ENCODE assay signal across 31 cellular contexts in the genomic region with DNA sequence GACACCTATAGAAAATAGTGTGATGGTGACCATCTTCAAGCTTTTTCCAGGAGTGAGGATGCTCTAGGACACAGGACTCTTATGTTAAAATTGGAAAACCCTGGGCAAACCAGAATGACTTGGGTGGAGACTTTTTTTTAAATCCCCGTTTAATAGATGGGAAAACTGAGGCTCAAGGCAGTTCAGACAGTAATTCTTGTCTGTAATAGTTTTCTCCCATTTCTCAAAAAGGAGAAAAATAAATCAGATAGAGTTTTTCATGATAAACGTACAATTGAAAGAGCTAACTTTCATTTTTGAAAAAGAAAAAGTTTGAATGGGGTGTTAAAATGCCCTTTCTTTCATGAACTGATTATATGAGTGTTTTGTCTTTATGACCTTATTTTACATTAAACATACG. TPM values are rescaled to one million over a fixed set of nuclear protein-coding genes. Genes with fewer than 3 reads are reported as not detected.
A peak's percentile ranks its signal among the peaks of the same experiment; 100 is the strongest.
DNase-seq lines count a peak whose midpoint lies in the region; ATAC-seq, FAIRE-seq and TF ChIP-seq lines count a peak whose summit lies in the region.
"Had no signal": no experiment of that assay in that cellular context is flagged by ENCODE, and none has a peak within 500 bp of the region (broad histone marks: within the 10 kb centered on the region; RNA-seq: fewer than 3 reads in every experiment).

No MANE protein-coding gene starts in this region.

- WGBS in GM12878 (ENCODE audit: insufficient coverage, insufficient replicate concordance, low lambda C conversion rate, missing lambda C conversion rate), result 15% methylated on average over 3 of the region's 3 CpGs

- peak overlapping the region; percentile 64; the same call in 1 of the 2 replicates for H3K9ac ChIP-seq in GM12878 (ENCODE audit: control insufficient read depth, insufficient read depth, low read length)
- H3K9ac ChIP-seq: SK-N-SH had no signal

- peak overlapping the region; percentile 85 for H3K27ac Mint-ChIP-seq in activated CD8-positive, alpha-beta memory T cell treated with anti-CD3 and anti-CD28 coated beads, Interleukin-2, amount 10 ng/mL, durations not matched to agents 7 days and 5 days
- peak overlapping the region; percentile 93 for H3K27ac Mint-ChIP-seq in stimulated activated memory B cell treated with anti-CD40 and anti-IgM and Interleukin-4, amounts not matched to agents 10 μg/mL and 1 μg/mL and 100 μg/mL, for 72 hours
- H3K27ac Mint-ChIP-seq: activated T-helper 1 cell treated with anti-CD3 and anti-CD28 coated beads, Interleukin-12 subunit alpha, Interleukin-12 subunit beta, Interleukin-2, Interleukin-4 antibody, amounts not matched to agents 30 ng/mL and 10 ng/mL and 1 ng/mL, durations not matched to agents 14 hours and 24 hours and 36 hours had no signal

- RAD21 ChIA-PET in GM12878 (lab: Charles Lee; ENCODE audit: unreplicated experiment), result interaction anchor here (0.7 to 5.7 kb wide), 28 partner anchors 15 to 848 kb away, joined by 3 to 71 read pairs (median 4); no protein-coding TSS in a partner anchor

- H2AFZ ChIP-seq in GM12878 (ENCODE audit: control insufficient read depth, low read depth, low read length), result no peak overlapping the region

- in situ Hi-C loops in Panc1 (cut with HindIII; ENCODE audit: low pct_unique_long_range_greater_than_20kb, low sequenced_read_pairs) (no loop called here), GM12878 (cut with MboI) (loop anchor here (5.0 to 10.0 kb wide), 3 partner anchors 121 to 649 kb away; no protein-coding TSS in a partner anchor)

- H3K4me3 ChIP-seq in Panc1 (ENCODE audit: low read depth in 2 of 2, low read length in 2 of 2) (no peak overlapping the region), GM12878 (no peak overlapping the region)
- H3K4me3 ChIP-seq: coronary artery, heart left ventricle, lung, mucosa of descending colon, pancreas, right atrium auricular region, thoracic aorta had no signal

- intact Hi-C loops in Panc1 (cut with micrococcal nuclease; ENCODE audit: unreplicated experiment) (loop anchor here (2.0 to 10.0 kb wide), 2 partner anchors 121 to 489 kb away; no protein-coding TSS in a partner anchor), GM12878 (cut with micrococcal nuclease; ENCODE audit: unreplicated experiment) (loop anchor here (5.0 to 10.0 kb wide), 4 partner anchors 46 to 651 kb away; no protein-coding TSS in a partner anchor)

- no peak for FAIRE-seq in GM12878 (lab: Jason Lieb, UNC)
- FAIRE-seq: pancreas, urothelium cell line had no signal

- DNase-seq in activated CD8-positive, alpha-beta memory T cell treated with anti-CD3 and anti-CD28 coated beads, Interleukin-2, amount 10 ng/mL, durations not matched to agents 7 days and 5 days, result no peak
- no peak for DNase-seq in activated CD8-positive, alpha-beta memory T cell treated with anti-CD3 and anti-CD28 coated beads, Interleukin-2, amount 50 U/mL, for 4 hours
- DNase-seq in Panc1 (ENCODE audit: low read depth, low spot score), result no peak
- DNase-seq in GM12878 (ENCODE audit: low read depth, low spot score), result no peak
- no peak for DNase-seq in NOMO-1 (lab: John Stamatoyannopoulos, UW; ENCODE audit: unreplicated experiment in 2 of 2)
- DNase-seq in AG08396 (ENCODE audit: low spot score), result no peak
- DNase-seq in DMS79 treated with DMSO at 0.1 percent for 48 hours (lab: John Stamatoyannopoulos, UW), result no peak
- DNase-seq: 8988T; activated naive CD4-positive, alpha-beta T cell treated with anti-CD3 and anti-CD28 coated beads, Interleukin-2, amount 10 ng/mL, durations not matched to agents 7 days and 5 days; aorta; COR-L47; foreskin fibroblast; heart left ventricle; Karpas-422; mucosa of descending colon; NCI-H1436; NCI-H345; NCI-H774; pancreas; SK-N-SH; spleen; stimulated activated CD4-positive, alpha-beta T cell treated with anti-CD3 and anti-CD28 coated beads, Interleukin-2, amount 100 ng/mL, for 48 hours had no signal

- no peak overlapping the region for H3K4me2 ChIP-seq in GM12878 (ENCODE audit: control insufficient read depth, insufficient read depth)
- H3K4me2 ChIP-seq: SK-N-SH had no signal

- no peaks in the 10 kb centered on the region for H3K36me3 Mint-ChIP-seq in activated CD8-positive, alpha-beta memory T cell treated with anti-CD3 and anti-CD28 coated beads, Interleukin-2, amount 10 ng/mL, durations not matched to agents 7 days and 5 days
- no peaks in the 10 kb centered on the region for H3K36me3 Mint-ChIP-seq in stimulated activated memory B cell treated with anti-CD40 and anti-IgM and Interleukin-4, amounts not matched to agents 10 μg/mL and 1 μg/mL and 100 μg/mL, for 72 hours
- H3K36me3 Mint-ChIP-seq: activated naive CD4-positive, alpha-beta T cell treated with anti-CD3 and anti-CD28 coated beads, Interleukin-2, amount 10 ng/mL, durations not matched to agents 7 days and 5 days had no signal

- peaks cover 74% of the 10 kb centered on the region for H3K4me1 ChIP-seq in Panc1 (ENCODE audit: control insufficient read depth, insufficient read depth, low read length)
- peaks cover 31% of the 10 kb centered on the region for H3K4me1 ChIP-seq in GM12878 (ENCODE audit: control insufficient read depth, insufficient read depth, low read length)
- H3K4me1 ChIP-seq: right atrium auricular region had no signal

- H3K27me3 ChIP-seq in Panc1 (ENCODE audit: control insufficient read depth, insufficient read depth, low read length) (no peaks in the 10 kb centered on the region), GM12878 (replicated peaks in 1 of 2; ENCODE audit: control insufficient read depth in 2 of 2, insufficient read depth in 2 of 2, low read length in 1 of 2) (no peaks in the 10 kb centered on the region)
- H3K27me3 ChIP-seq: pancreas, right atrium auricular region, spleen had no signal

- SMC1A ChIA-PET in GM12878 (lab: Charles Lee; ENCODE audit: uncharacterized antibody, unreplicated experiment), result interaction anchor here (0.7 to 6.8 kb wide), 34 partner anchors 13 to 1081 kb away, joined by 3 to 110 read pairs (median 4); no protein-coding TSS in a partner anchor

- TF ChIP-seq POLR2A in GM12878 (IDR thresholded peaks at IDR 0.05; ENCODE audit: low read depth, low read length), result no peak

- no peak for TF ChIP-seq EP300 in GM12878 (IDR thresholded peaks at IDR 0.05; ENCODE audit: borderline replicate concordance in 1 of 2, control insufficient read depth in 1 of 2, low read depth in 2 of 2, low read length in 2 of 2)

- H3K9me3 Mint-ChIP-seq in activated CD8-positive, alpha-beta memory T cell treated with anti-CD3 and anti-CD28 coated beads, Interleukin-2, amount 10 ng/mL, durations not matched to agents 7 days and 5 days (ENCODE audit: low read depth), result no peaks in the 10 kb centered on the region
- no peaks in the 10 kb centered on the region for H3K9me3 Mint-ChIP-seq in stimulated activated memory B cell treated with anti-CD40 and anti-IgM and Interleukin-4, amounts not matched to agents 10 μg/mL and 1 μg/mL and 100 μg/mL, for 72 hours
- H3K9me3 Mint-ChIP-seq: activated naive CD4-positive, alpha-beta T cell treated with anti-CD3 and anti-CD28 coated beads, Interleukin-2, amount 10 ng/mL, durations not matched to agents 7 days and 5 days; activated T-helper 1 cell treated with anti-CD3 and anti-CD28 coated beads, Interleukin-12 subunit alpha, Interleukin-12 subunit beta, Interleukin-2, Interleukin-4 antibody, amounts not matched to agents 30 ng/mL and 10 ng/mL and 1 ng/mL, durations not matched to agents 14 hours and 24 hours and 36 hours had no signal

- H3K9me3 ChIP-seq in Panc1 (ENCODE audit: control insufficient read depth, insufficient read depth, low read depth, low read length), result no peaks in the 10 kb centered on the region
- peaks cover 1% of the 10 kb centered on the region; the same call in 2 of the 3 replicates for H3K9me3 ChIP-seq in GM12878 (replicated peaks; ENCODE audit: control insufficient read depth, insufficient read depth, low read length)
- H3K9me3 ChIP-seq: heart left ventricle, mucosa of descending colon, pancreas, right atrium auricular region, SK-N-SH, spleen, thoracic aorta had no signal

- POLR2A ChIA-PET in Panc1 (lab: Charles Lee) (no interaction called here), GM12878 (lab: Charles Lee) (interaction anchor here (1.2 to 1.8 kb wide), 4 partner anchors 123 to 169 kb away, joined by 4 to 9 read pairs (median 4); no protein-coding TSS in a partner anchor)

- ATAC-seq in activated CD8-positive, alpha-beta memory T cell treated with anti-CD3 and anti-CD28 coated beads, Interleukin-2, amount 10 ng/mL, durations not matched to agents 7 days and 5 days, result no peak
- ATAC-seq in Panc1, result no peak
- no peak for ATAC-seq in GM12878
- ATAC-seq in stimulated activated memory B cell treated with anti-CD40 and anti-IgM and Interleukin-4, amounts not matched to agents 10 μg/mL and 1 μg/mL and 100 μg/mL, for 72 hours, result no peak
- ATAC-seq: esophagus mucosa, mucosa of descending colon, pancreas had no signal

- H3K4me1 Mint-ChIP-seq in activated CD8-positive, alpha-beta memory T cell treated with anti-CD3 and anti-CD28 coated beads, Interleukin-2, amount 10 ng/mL, durations not matched to agents 7 days and 5 days, result peaks cover 46% of the 10 kb centered on the region
- H3K4me1 Mint-ChIP-seq in stimulated activated memory B cell treated with anti-CD40 and anti-IgM and Interleukin-4, amounts not matched to agents 10 μg/mL and 1 μg/mL and 100 μg/mL, for 72 hours, result peaks cover 67% of the 10 kb centered on the region

- BruUV-seq in Panc1 (replicated peaks; lab: Mats Ljungman, UMichigan) (no TSS peak), GM12878 (replicated peaks; lab: Mats Ljungman, UMichigan) (no TSS peak)

- H3K79me2 ChIP-seq in GM12878 (ENCODE audit: control insufficient read depth, insufficient read depth, low read length), result no peaks in the 10 kb centered on the region

- CTCF ChIA-PET in activated CD8-positive, alpha-beta memory T cell treated with anti-CD3 and anti-CD28 coated beads, Interleukin-2, amount 10 ng/mL, durations not matched to agents 7 days and 5 days (lab: Charles Lee), result interaction anchor here (0.6 to 3.6 kb wide), 21 partner anchors 9 to 402 kb away, joined by 3 to 16 read pairs (median 3); a partner anchor contains a TSS
- CTCF ChIA-PET in Panc1 (lab: Charles Lee) (no interaction called here), GM12878 (lab: Yijun Ruan, JAX) (interaction anchor here (0.6 to 6.5 kb wide), 38 partner anchors 8 to 1950 kb away, joined by 3 to 116 read pairs (median 5); no protein-coding TSS in a partner anchor)

- H3K36me3 ChIP-seq in Panc1 (ENCODE audit: control insufficient read depth, insufficient read depth, low read length) (no peaks in the 10 kb centered on the region), GM12878 (ENCODE audit: control insufficient read depth in 2 of 2, insufficient read depth in 2 of 2, low read length in 1 of 2) (no peaks in the 10 kb centered on the region)
- H3K36me3 ChIP-seq: heart left ventricle, pancreas, right atrium auricular region, spleen, thoracic aorta had no signal

- TF ChIP-seq RAD21 in GM12878 (IDR thresholded peaks at IDR 0.05; ENCODE audit: insufficient read depth, low read depth, low read length), result no peak

- peak overlapping the region; percentile 97 for H3K27ac ChIP-seq in Panc1 (ENCODE audit: low read length)
- peak overlapping the region; percentile 73 for H3K27ac ChIP-seq in GM12878 (ENCODE audit: control insufficient read depth, insufficient read depth)
- H3K27ac ChIP-seq: coronary artery, heart left ventricle, pancreas, right atrium auricular region, spleen, thoracic aorta had no signal

- H3K27me3 Mint-ChIP-seq in activated CD8-positive, alpha-beta memory T cell treated with anti-CD3 and anti-CD28 coated beads, Interleukin-2, amount 10 ng/mL, durations not matched to agents 7 days and 5 days, result no peaks in the 10 kb centered on the region
- no peaks in the 10 kb centered on the region for H3K27me3 Mint-ChIP-seq in stimulated activated memory B cell treated with anti-CD40 and anti-IgM and Interleukin-4, amounts not matched to agents 10 μg/mL and 1 μg/mL and 100 μg/mL, for 72 hours

- peak overlapping the region; percentile 15 for H3K4me3 Mint-ChIP-seq in activated CD8-positive, alpha-beta memory T cell treated with anti-CD3 and anti-CD28 coated beads, Interleukin-2, amount 10 ng/mL, durations not matched to agents 7 days and 5 days
- H3K4me3 Mint-ChIP-seq in stimulated activated memory B cell treated with anti-CD40 and anti-IgM and Interleukin-4, amounts not matched to agents 10 μg/mL and 1 μg/mL and 100 μg/mL, for 72 hours, result peak overlapping the region; percentile 71
- H3K4me3 Mint-ChIP-seq: activated naive CD4-positive, alpha-beta T cell treated with anti-CD3 and anti-CD28 coated beads, Interleukin-2, amount 10 ng/mL, durations not matched to agents 7 days and 5 days; activated T-helper 1 cell treated with anti-CD3 and anti-CD28 coated beads, Interleukin-12 subunit alpha, Interleukin-12 subunit beta, Interleukin-2, Interleukin-4 antibody, amounts not matched to agents 30 ng/mL and 10 ng/mL and 1 ng/mL, durations not matched to agents 14 hours and 24 hours and 36 hours had no signal

- H4K20me1 ChIP-seq in GM12878 (ENCODE audit: control insufficient read depth, insufficient read depth), result no peaks in the 10 kb centered on the region

- TF ChIP-seq CTCF in Panc1 (IDR thresholded peaks at IDR 0.05) (no peak), GM12878 (IDR thresholded peaks at IDR 0.05 in 2 of 3, conservative IDR thresholded peaks at IDR 0.05 in 1 of 3; ENCODE audit: control insufficient read depth in 2 of 3, extremely low read depth in 1 of 3, insufficient read depth in 1 of 3, low read depth in 3 of 3, low read length in 3 of 3) (no peak)

RNA-seq across cellular contexts. Expression of a gene that starts 6.8 kb away (rescaled TPM):
- under 1 TPM in 1 of 2 experiments, not detected in 1; 0.14 TPM for total RNA-seq in activated CD8-positive, alpha-beta memory T cell treated with anti-CD3 and anti-CD28 coated beads, Interleukin-2, amount 10 ng/mL, durations not matched to agents 7 days and 5 days
- 3.1 TPM for total RNA-seq in Panc1 (2021; ENCODE audit: unreplicated experiment)
- polyA plus RNA-seq in Panc1 (2012; ENCODE audit: insufficient read length), result 4.0 TPM
- total RNA-seq in GM12878 (2013; cell fraction: nucleolus; rRNA removed), result 1.1 and 1.2 TPM in 2 replicates
- 0.45 and 0.54 TPM in 2 replicates for total RNA-seq in GM12878 (2014; rRNA removed)
- 0.72 and 0.78 TPM in 2 replicates for total RNA-seq in GM12878 (2014; rRNA removed; fragmentation: Illumina TruSeq; extraction: Trizol)
- 0.56 TPM in 2 replicates for total RNA-seq in GM12878 (2021)
- polyA plus RNA-seq in GM12878 (2011; ENCODE audit: low read depth), result 2.0 TPM
- polyA plus RNA-seq in GM12878 (2011; rRNA removed), result 0.24 and 0.34 TPM in 2 replicates
- polyA plus RNA-seq in GM12878 (2011; cell fraction: cytosol; rRNA removed), result 0.23 and 0.25 TPM in 2 replicates
- polyA plus RNA-seq in GM12878 (2011; cell fraction: nucleus; rRNA removed), result 0.51 and 0.66 TPM in 2 replicates
- polyA plus RNA-seq in GM12878 (2012), result 3.0 and 5.4 TPM in 2 replicates
- 0.87 and 1.00 TPM in 2 replicates for polyA plus RNA-seq in GM12878 (2014; fragmentation: Illumina TruSeq; extraction: Trizol)
- under 1 TPM; 0.21 to 0.51 TPM for polyA plus RNA-seq in GM12878 (2014; fragmentation: Nextera tagmentation; extraction: Ambion mirVana)
- 0.67 and 0.74 TPM in 2 replicates for polyA plus RNA-seq in GM12878 (2014; rRNA removed)
- polyA plus RNA-seq in GM12878 (2016; fragmentation: Nextera tagmentation; extraction: Ambion mirVana), result 1 to 10 TPM in 1 of 2 experiments, under 1 TPM in 1; 0.54 to 1.4 TPM
- 0.67 and 0.80 TPM in 2 replicates for polyA minus RNA-seq in GM12878 (2011; rRNA and poly(A)+ RNA removed)
- polyA minus RNA-seq in GM12878 (2011; cell fraction: cytosol; rRNA and poly(A)+ RNA removed), result not detected in 2 replicates
- 0.96 and 0.97 TPM in 2 replicates for polyA minus RNA-seq in GM12878 (2011; cell fraction: nucleus; rRNA and poly(A)+ RNA removed)
- total RNA-seq: activated T-helper 1 cell treated with anti-CD3 and anti-CD28 coated beads, Interleukin-12 subunit alpha, Interleukin-12 subunit beta, Interleukin-2, Interleukin-4 antibody, amounts not matched to agents 30 ng/mL and 10 ng/mL and 1 ng/mL, durations not matched to agents 14 hours and 24 hours and 36 hours; heart left ventricle; right atrium auricular region had no signal
- polyA plus RNA-seq: heart left ventricle, neural cell, SK-N-SH had no signal
